Comparison of ENCODE assay signal across 18 cellular contexts in genomic region chr7:107726356-107727130, GRCh38. TPM values are rescaled to one million over a fixed set of nuclear protein-coding genes. Genes with fewer than 3 reads are reported as not detected.
DNase-seq lines count a peak whose midpoint lies in the region; ATAC-seq, FAIRE-seq and TF ChIP-seq lines count a peak whose summit lies in the region.
"Had no signal": no experiment of that assay in that cellular context is flagged by ENCODE, and none has a peak within 500 bp of the region (broad histone marks: within the 10 kb centered on the region; RNA-seq: fewer than 3 reads in every experiment).

No MANE protein-coding gene starts in this region.

- H3K36me3 ChIP-seq in SK-N-SH (replicated peaks in 1 of 2; ENCODE audit: control insufficient read depth in 1 of 2, insufficient read depth in 2 of 2, low read length in 1 of 2), result no peaks in the 10 kb centered on the region
- no peaks in the 10 kb centered on the region for H3K36me3 ChIP-seq in HEK293 (ENCODE audit: control insufficient read depth in 2 of 2, insufficient read depth in 1 of 2, low read length in 2 of 2)
- no peaks in the 10 kb centered on the region for H3K36me3 ChIP-seq in H1 (ENCODE audit: control insufficient read depth in 2 of 4, insufficient read depth in 4 of 4, low read length in 3 of 4)
- no peaks in the 10 kb centered on the region for H3K36me3 ChIP-seq in trophoblast cell (ENCODE audit: control insufficient read depth in 1 of 2, insufficient read depth in 2 of 2, low read length in 2 of 2)

- TF ChIP-seq POLR2A in H1 (IDR thresholded peaks at IDR 0.05; ENCODE audit: control extremely low read depth in 1 of 2, low read depth in 2 of 2, low read length in 2 of 2), result no peak

- H3K79me2 ChIP-seq in SK-N-SH (ENCODE audit: insufficient read depth), result no peaks in the 10 kb centered on the region
- H3K79me2 ChIP-seq in H1 (ENCODE audit: control insufficient read depth in 1 of 2, insufficient read depth in 2 of 2, low read length in 2 of 2), result no peaks in the 10 kb centered on the region
- no peaks in the 10 kb centered on the region for H3K79me2 ChIP-seq in trophoblast cell (ENCODE audit: control insufficient read depth, insufficient read depth, low read length, poor library complexity)

- POLR2A ChIA-PET in SK-N-SH (lab: Yijun Ruan, JAX) (no interaction called here), HEK293 (lab: Yijun Ruan, JAX) (no interaction called here), H1 (lab: Charles Lee; ENCODE audit: partially characterized antibody) (interaction anchor here (0.6 kb wide), 1 partner anchor 243 kb away, joined by 3 read pairs; no protein-coding TSS in a partner anchor)

- H3K79me1 ChIP-seq in H1 (ENCODE audit: low read depth, low read length), result no peaks in the 10 kb centered on the region
- no peaks in the 10 kb centered on the region for H3K79me1 ChIP-seq in trophoblast cell (ENCODE audit: low read length)

- ATAC-seq in SK-N-SH treated with all-trans-retinoic acid at 6 μM for 48 hours (peak; percentile 16; the same call in 1 of the 3 replicates), GM18861 (IDR thresholded peaks at IDR 0.05; ENCODE audit: unreplicated experiment) (no peak)
- ATAC-seq: HepG2 had no signal

- H3K9ac ChIP-seq in SK-N-SH, result no peak overlapping the region
- H3K9ac ChIP-seq in H1 (replicated peaks in 1 of 4; ENCODE audit: extremely low read depth in 1 of 4, low read depth in 3 of 4, low read length in 3 of 4), result no peak overlapping the region
- no peak overlapping the region for H3K9ac ChIP-seq in trophoblast cell (ENCODE audit: low read length)

- H3K14ac ChIP-seq in H1 (ENCODE audit: insufficient read length) (no peak overlapping the region), trophoblast cell (ENCODE audit: low read length) (no peak overlapping the region)

- H3K18ac ChIP-seq in H1 (ENCODE audit: extremely low read depth, low read length) (no peak overlapping the region), trophoblast cell (ENCODE audit: low read length) (no peak overlapping the region)

- no peak overlapping the region for H2BK20ac ChIP-seq in H1 (ENCODE audit: low read length)

- TF ChIP-seq RAD21 in SK-N-SH (IDR thresholded peaks at IDR 0.05; ENCODE audit: low read length) (no peak), H1 (IDR thresholded peaks at IDR 0.05 in 1 of 2, conservative IDR thresholded peaks at IDR 0.05 in 1 of 2; ENCODE audit: low read depth in 2 of 2, low read length in 2 of 2) (no peak)

- no peak for FAIRE-seq in H1 (lab: Jason Lieb, UNC)
- FAIRE-seq: HepG2, HTR-8/SVneo had no signal

- H3K4ac ChIP-seq in H1 (replicated peaks; ENCODE audit: insufficient read length, low read depth, low read length) (no peak overlapping the region), trophoblast cell (ENCODE audit: low read depth, low read length) (no peak overlapping the region)

- H2AFZ ChIP-seq in SK-N-SH (ENCODE audit: low read depth) (no peak overlapping the region), H1 (ENCODE audit: low read length) (peak overlapping the region; percentile 76; the same call in 1 of the 2 replicates), trophoblast cell (ENCODE audit: insufficient read depth, low read length, poor library complexity) (no peak overlapping the region)

- 66% methylated on average over 3 of the region's 3 CpGs for WGBS in SK-N-SH (ENCODE audit: low lambda C conversion rate)
- WGBS in H1 (ENCODE audit: extremely low coverage in 1 of 2, insufficient coverage in 1 of 2, insufficient read length in 1 of 2, insufficient replicate concordance in 2 of 2, low coverage in 1 of 2, low lambda C conversion rate in 2 of 2, missing lambda C conversion rate in 1 of 2), 2 experiments, result 86% methylated on average over 3 of the region's 3 CpGs; no CpG with 5 or more reads in 1 of the 2 experiments
- WGBS in trophoblast cell (ENCODE audit: extremely low coverage, insufficient coverage, insufficient read length), result no CpG with 5 or more reads among the region's 3 CpGs

- DNase-seq in SK-N-SH, result no peak
- no peak for DNase-seq in H1 (ENCODE audit: low read depth in 1 of 2, low spot score in 2 of 2)
- peak; percentile 91 to 95 for DNase-seq in trophoblast cell
- no peak for DNase-seq in mesenteric fat pad (ENCODE audit: low spot score)
- DNase-seq in NCI-H1436 treated with DMSO at 0.1 percent for 48 hours (lab: John Stamatoyannopoulos, UW), result no peak
- DNase-seq: ACHN; C1 segment of cervical spinal cord; Calu3; CD4-positive, alpha-beta T cell; DMS153; DMS79 treated with DMSO at 0.1 percent for 48 hours; GDM1; H7 had no signal

- no peak overlapping the region for H4K91ac ChIP-seq in H1 (replicated peaks; ENCODE audit: insufficient read length, low read length)
- H4K91ac ChIP-seq in trophoblast cell (ENCODE audit: low read depth, low read length), result no peak overlapping the region

- H3K23ac ChIP-seq in H1 (ENCODE audit: insufficient read length) (no peak overlapping the region), trophoblast cell (ENCODE audit: low read length) (no peak overlapping the region)

- H3K4me2 ChIP-seq in SK-N-SH (no peak overlapping the region), H1 (ENCODE audit: insufficient read depth in 1 of 2, low read depth in 2 of 2, low read length in 2 of 2) (no peak overlapping the region), trophoblast cell (ENCODE audit: low read length) (no peak overlapping the region)

- CTCF ChIA-PET in SK-N-SH (lab: Yijun Ruan, JAX) (interaction anchor here (0.7 to 8.0 kb wide), 21 partner anchors 13 to 780 kb away, joined by 3 to 92 read pairs (median 3); partner anchors contain the start of genes BCAP29 and CBLL1), HEK293 (lab: Yijun Ruan, JAX) (interaction anchor here (0.5 to 4.7 kb wide), 8 partner anchors 16 to 900 kb away, joined by 3 to 28 read pairs (median 4); partner anchors contain the start of gene CBLL1), H1 (lab: Charles Lee; ENCODE audit: partially characterized antibody) (interaction anchor here (0.6 to 4.2 kb wide), 11 partner anchors 15 to 588 kb away, joined by 3 to 30 read pairs (median 3); partner anchors contain the start of genes BCAP29, CBLL1, COG5 and DUS4L)

- H2BK120ac ChIP-seq in H1 (replicated peaks; ENCODE audit: low read depth, low read length) (no peak overlapping the region), trophoblast cell (ENCODE audit: insufficient read depth, low read length, poor library complexity) (no peak overlapping the region)

- H3K9me3 ChIP-seq in SK-N-SH, result no peaks in the 10 kb centered on the region
- no peaks in the 10 kb centered on the region for H3K9me3 ChIP-seq in HEK293 (ENCODE audit: control insufficient read depth, insufficient read depth, low read depth, low read length)
- H3K9me3 ChIP-seq in H1 (ENCODE audit: insufficient read depth in 2 of 2, low read depth in 1 of 2, low read length in 1 of 2), result no peaks in the 10 kb centered on the region
- no peaks in the 10 kb centered on the region for H3K9me3 ChIP-seq in trophoblast cell (ENCODE audit: insufficient read depth, low read depth, low read length)

- H3F3A ChIP-seq in SK-N-SH (replicated peaks; ENCODE audit: insufficient read depth), result no peaks in the 10 kb centered on the region

- TF ChIP-seq CTCF in SK-N-SH (IDR thresholded peaks at IDR 0.05) (no peak), HEK293 (tag by site-specific recombination; IDR thresholded peaks at IDR 0.05) (no peak), H1 (IDR thresholded peaks at IDR 0.05; ENCODE audit: control extremely low read depth in 1 of 3, insufficient read depth in 1 of 3, low read depth in 1 of 3, low read length in 3 of 3) (no peak)

- H2AK5ac ChIP-seq in H1 (ENCODE audit: low read depth, low read length) (no peak overlapping the region), trophoblast cell (ENCODE audit: low read length) (no peak overlapping the region)

- H3K9me2 ChIP-seq in SK-N-SH, result no peaks in the 10 kb centered on the region

- H3K56ac ChIP-seq in H1 (replicated peaks; ENCODE audit: insufficient read length, low read depth, low read length), result no peak overlapping the region

- no peak overlapping the region for H2BK15ac ChIP-seq in H1 (ENCODE audit: low read length)

- H2BK5ac ChIP-seq in H1 (ENCODE audit: low read depth, low read length) (no peak overlapping the region), trophoblast cell (ENCODE audit: low read depth, low read length, poor library complexity) (no peak overlapping the region)

- H2BK12ac ChIP-seq in H1 (ENCODE audit: low read depth, low read length), result no peak overlapping the region
- H2BK12ac ChIP-seq in trophoblast cell (ENCODE audit: low read length), result no peak overlapping the region

- H3K27ac ChIP-seq in SK-N-SH (ENCODE audit: low read depth in 2 of 2, low read length in 1 of 2), result no peak overlapping the region
- H3K27ac ChIP-seq in HEK293 (ENCODE audit: extremely low read depth, low read depth, low read length), result no peak overlapping the region
- no peak overlapping the region for H3K27ac ChIP-seq in H1 (ENCODE audit: low read depth, low read length)
- H3K27ac ChIP-seq in trophoblast cell (ENCODE audit: low read depth, low read length), result no peak overlapping the region

- H3K23me2 ChIP-seq in H1 (ENCODE audit: low read depth, low read length), result no peaks in the 10 kb centered on the region

- H4K8ac ChIP-seq in H1 (ENCODE audit: extremely low read depth, insufficient read depth, low read length) (no peak overlapping the region), trophoblast cell (ENCODE audit: low read depth, low read length) (no peak overlapping the region)

- H4K12ac ChIP-seq in trophoblast cell (ENCODE audit: low read depth, low read length), result no peak overlapping the region

- H4K20me1 ChIP-seq in SK-N-SH (ENCODE audit: insufficient read depth) (no peaks in the 10 kb centered on the region), H1 (replicated peaks in 1 of 2; ENCODE audit: control insufficient read depth in 1 of 2, insufficient read depth in 2 of 2, low read length in 2 of 2) (no peaks in the 10 kb centered on the region)

- no peaks in the 10 kb centered on the region for H3K27me3 ChIP-seq in SK-N-SH (ENCODE audit: insufficient read depth)
- no peaks in the 10 kb centered on the region for H3K27me3 ChIP-seq in H1 (replicated peaks in 1 of 4; ENCODE audit: control insufficient read depth in 3 of 4, extremely low read depth in 1 of 4, insufficient read depth in 3 of 4, low read length in 3 of 4)
- H3K27me3 ChIP-seq in trophoblast cell (ENCODE audit: insufficient read depth, low read length), result no peaks in the 10 kb centered on the region

- TF ChIP-seq EP300 in SK-N-SH (IDR thresholded peaks at IDR 0.05; ENCODE audit: borderline replicate concordance in 1 of 2, low read depth in 1 of 2, low read length in 1 of 2), result no peak
- no peak for TF ChIP-seq EP300 in H1 (IDR thresholded peaks at IDR 0.05; ENCODE audit: borderline replicate concordance in 1 of 2, low read depth in 2 of 2, low read length in 2 of 2)

- H3K4me1 ChIP-seq in SK-N-SH (ENCODE audit: control insufficient read depth in 1 of 2, insufficient read depth in 2 of 2, low read depth in 1 of 2, low read length in 1 of 2) (no peaks in the 10 kb centered on the region), HEK293 (ENCODE audit: control insufficient read depth, insufficient read depth, low read length) (no peaks in the 10 kb centered on the region), H1 (replicated peaks in 1 of 4; ENCODE audit: control insufficient read depth in 3 of 4, insufficient read depth in 4 of 4, low read length in 3 of 4) (no peaks in the 10 kb centered on the region), trophoblast cell (ENCODE audit: control insufficient read depth in 1 of 2, insufficient read depth in 2 of 2, low read length in 2 of 2) (no peaks in the 10 kb centered on the region)

- H3K4me3 ChIP-seq in SK-N-SH (ENCODE audit: low read depth in 2 of 2, low read length in 1 of 2), result no peak overlapping the region
- H3K4me3 ChIP-seq in HEK293 (ENCODE audit: low read depth, low read length), result no peak overlapping the region
- no peak overlapping the region for H3K4me3 ChIP-seq in H1 (ENCODE audit: extremely low read depth in 1 of 4, insufficient read depth in 2 of 4, low read depth in 3 of 4, low read length in 4 of 4)
- H3K4me3 ChIP-seq in trophoblast cell (ENCODE audit: low read depth, low read length), result no peak overlapping the region

- H4K5ac ChIP-seq in H1 (ENCODE audit: insufficient read length, low read depth, low read length), result no peak overlapping the region

RNA-seq across cellular contexts. Expression of gene CBLL1, which starts 17.4 kb away (rescaled TPM):
- polyA plus RNA-seq in SK-N-SH (2012; rRNA removed) (26.0 and 28.8 TPM in 2 replicates), H1 (2011; rRNA removed) (23.5 and 27.0 TPM in 2 replicates)
- polyA plus RNA-seq in SK-N-SH (2012; cell fraction: cytosol; rRNA removed), result 28.1 and 30.1 TPM in 2 replicates
- 16.4 and 37.6 TPM in 2 replicates for polyA plus RNA-seq in SK-N-SH (2012; cell fraction: nucleus; rRNA removed)
- 31.9 and 34.0 TPM in 2 replicates for total RNA-seq in H1 (2021; fragmentation: NEBNext Ultra II Directional; extraction: Animal tissue kit (Norgen Biotek cat#: 25700))
- polyA plus RNA-seq in H1 (2011; cell fraction: cytosol; rRNA removed), result 12.7 TPM
- polyA plus RNA-seq in H1 (2011; cell fraction: nucleus; rRNA removed), result 18.9 TPM
- 26.9 to 45.9 TPM (median 32.1 TPM) in 4 replicates for polyA plus RNA-seq in H1 (2012, experiment 1 of 2)
- 10.7 TPM for polyA plus RNA-seq in H1 (2012, experiment 2 of 2)
- 31.4 TPM for polyA plus RNA-seq in H1 (2013, experiment 1 of 2)
- polyA plus RNA-seq in H1 (2013, experiment 2 of 2), result 32.0 TPM
- 25.4 and 28.5 TPM in 2 replicates for polyA minus RNA-seq in H1 (2011; rRNA and poly(A)+ RNA removed)
- 30.8 TPM for polyA minus RNA-seq in H1 (2011; cell fraction: cytosol; rRNA and poly(A)+ RNA removed)
- polyA minus RNA-seq in H1 (2011; cell fraction: nucleus; rRNA and poly(A)+ RNA removed), result 38.6 TPM
- 28.5 and 30.0 TPM in 2 replicates for polyA plus RNA-seq in trophoblast cell (2013)
- 23.8 TPM for total RNA-seq in mesenteric fat pad

Comparison
In these comparisons a context has a peak if more than half of its experiments do, and no peak if none do; other contexts are left out.
1. DNase-seq: peak in trophoblast cell (2 of 2); none in SK-N-SH (single experiment), H1 (0 of 2), mesenteric fat pad (single experiment) and NCI-H1436 treated with DMSO at 0.1 percent for 48 hours (single experiment).